ENCODE assay signal across 1 cellular context in genomic region chr13:81577601-81578000, GRCh38.
TF ChIP-seq lines count a peak whose summit lies in the region.

No MANE protein-coding gene starts in this region.

TF ChIP-seq in WTC11, 78 proteins besides CTCF, POLR2A, EP300 and RAD21 (continued from another document):
- TF ChIP-seq, protein P1, sequence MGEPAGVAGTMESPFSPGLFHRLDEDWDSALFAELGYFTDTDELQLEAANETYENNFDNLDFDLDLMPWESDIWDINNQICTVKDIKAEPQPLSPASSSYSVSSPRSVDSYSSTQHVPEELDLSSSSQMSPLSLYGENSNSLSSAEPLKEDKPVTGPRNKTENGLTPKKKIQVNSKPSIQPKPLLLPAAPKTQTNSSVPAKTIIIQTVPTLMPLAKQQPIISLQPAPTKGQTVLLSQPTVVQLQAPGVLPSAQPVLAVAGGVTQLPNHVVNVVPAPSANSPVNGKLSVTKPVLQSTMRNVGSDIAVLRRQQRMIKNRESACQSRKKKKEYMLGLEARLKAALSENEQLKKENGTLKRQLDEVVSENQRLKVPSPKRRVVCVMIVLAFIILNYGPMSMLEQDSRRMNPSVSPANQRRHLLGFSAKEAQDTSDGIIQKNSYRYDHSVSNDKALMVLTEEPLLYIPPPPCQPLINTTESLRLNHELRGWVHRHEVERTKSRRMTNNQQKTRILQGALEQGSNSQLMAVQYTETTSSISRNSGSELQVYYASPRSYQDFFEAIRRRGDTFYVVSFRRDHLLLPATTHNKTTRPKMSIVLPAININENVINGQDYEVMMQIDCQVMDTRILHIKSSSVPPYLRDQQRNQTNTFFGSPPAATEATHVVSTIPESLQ (CRISPR knock-in tag; IDR thresholded peaks at IDR 0.05) = no peak
- TF ChIP-seq HMGA2 (CRISPR knock-in tag; IDR thresholded peaks at IDR 0.05) (no peak), ATF2 (CRISPR knock-in tag; IDR thresholded peaks at IDR 0.05; ENCODE audit: borderline replicate concordance, low read depth) (no peak), MLX (CRISPR knock-in tag; IDR thresholded peaks at IDR 0.05) (no peak), ZNF512 (CRISPR knock-in tag; IDR thresholded peaks at IDR 0.05; ENCODE audit: borderline replicate concordance) (no peak), AFF4 (CRISPR knock-in tag; IDR thresholded peaks at IDR 0.05; ENCODE audit: borderline replicate concordance) (no peak), MXD4 (CRISPR knock-in tag; IDR thresholded peaks at IDR 0.05; ENCODE audit: borderline replicate concordance) (no peak)
- TF ChIP-seq, protein P2, sequence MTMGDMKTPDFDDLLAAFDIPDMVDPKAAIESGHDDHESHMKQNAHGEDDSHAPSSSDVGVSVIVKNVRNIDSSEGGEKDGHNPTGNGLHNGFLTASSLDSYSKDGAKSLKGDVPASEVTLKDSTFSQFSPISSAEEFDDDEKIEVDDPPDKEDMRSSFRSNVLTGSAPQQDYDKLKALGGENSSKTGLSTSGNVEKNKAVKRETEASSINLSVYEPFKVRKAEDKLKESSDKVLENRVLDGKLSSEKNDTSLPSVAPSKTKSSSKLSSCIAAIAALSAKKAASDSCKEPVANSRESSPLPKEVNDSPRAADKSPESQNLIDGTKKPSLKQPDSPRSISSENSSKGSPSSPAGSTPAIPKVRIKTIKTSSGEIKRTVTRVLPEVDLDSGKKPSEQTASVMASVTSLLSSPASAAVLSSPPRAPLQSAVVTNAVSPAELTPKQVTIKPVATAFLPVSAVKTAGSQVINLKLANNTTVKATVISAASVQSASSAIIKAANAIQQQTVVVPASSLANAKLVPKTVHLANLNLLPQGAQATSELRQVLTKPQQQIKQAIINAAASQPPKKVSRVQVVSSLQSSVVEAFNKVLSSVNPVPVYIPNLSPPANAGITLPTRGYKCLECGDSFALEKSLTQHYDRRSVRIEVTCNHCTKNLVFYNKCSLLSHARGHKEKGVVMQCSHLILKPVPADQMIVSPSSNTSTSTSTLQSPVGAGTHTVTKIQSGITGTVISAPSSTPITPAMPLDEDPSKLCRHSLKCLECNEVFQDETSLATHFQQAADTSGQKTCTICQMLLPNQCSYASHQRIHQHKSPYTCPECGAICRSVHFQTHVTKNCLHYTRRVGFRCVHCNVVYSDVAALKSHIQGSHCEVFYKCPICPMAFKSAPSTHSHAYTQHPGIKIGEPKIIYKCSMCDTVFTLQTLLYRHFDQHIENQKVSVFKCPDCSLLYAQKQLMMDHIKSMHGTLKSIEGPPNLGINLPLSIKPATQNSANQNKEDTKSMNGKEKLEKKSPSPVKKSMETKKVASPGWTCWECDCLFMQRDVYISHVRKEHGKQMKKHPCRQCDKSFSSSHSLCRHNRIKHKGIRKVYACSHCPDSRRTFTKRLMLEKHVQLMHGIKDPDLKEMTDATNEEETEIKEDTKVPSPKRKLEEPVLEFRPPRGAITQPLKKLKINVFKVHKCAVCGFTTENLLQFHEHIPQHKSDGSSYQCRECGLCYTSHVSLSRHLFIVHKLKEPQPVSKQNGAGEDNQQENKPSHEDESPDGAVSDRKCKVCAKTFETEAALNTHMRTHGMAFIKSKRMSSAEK (CRISPR knock-in tag; IDR thresholded peaks at IDR 0.05; ENCODE audit: borderline replicate concordance) = no peak
TF ChIP-seq in WTC11: peak in this region for 0.
